In genomic region chr3:87361271-87361670, GRCh38 we compare ENCODE assay signal across 28 cellular contexts.
"Had no signal": no experiment of that assay in that cellular context is flagged by ENCODE, and none has a peak within 500 bp of the region (broad histone marks: within the 10 kb centered on the region; RNA-seq: fewer than 3 reads in every experiment).

No MANE protein-coding gene starts in this region.

- H3K79me2 ChIP-seq: hepatocyte, parathyroid adenoma had no signal

- H3K4me3 ChIP-seq: breast epithelium, gastroesophageal sphincter, hepatocyte, left ventricle myocardium inferior, lung, neural progenitor cell, psoas muscle, sigmoid colon, stomach, thyroid gland, upper lobe of left lung, vagina had no signal

- H3K27ac ChIP-seq: breast epithelium, gastroesophageal sphincter, hepatocyte, left ventricle myocardium inferior, neural progenitor cell, parathyroid adenoma, psoas muscle, sigmoid colon, stomach, thyroid gland, upper lobe of left lung, vagina had no signal

- H3K4me2 ChIP-seq: hepatocyte, neural progenitor cell had no signal

- DNase-seq: activated B cell treated with CpG ODN at 0.5 μM for 24 hours; activated CD4-positive, alpha-beta T cell treated with anti-CD3 and anti-CD28 coated beads, Interleukin-2, amount 50 U/mL, for 1 hour; activated CD8-positive, alpha-beta memory T cell treated with anti-CD3 and anti-CD28 coated beads, Interleukin-2, amount 10 ng/mL, durations not matched to agents 7 days and 5 days; activated CD8-positive, alpha-beta T cell treated with anti-CD3 and anti-CD28 coated beads, Interleukin-2, amount 10 ng/mL, durations not matched to agents 7 days and 5 days; activated naive CD8-positive, alpha-beta T cell treated with anti-CD3 and anti-CD28 coated beads, Interleukin-2, amount 50 U/mL, for 24 hours; activated T-cell treated with anti-CD3 and anti-CD28 coated beads, Interleukin-2, amount 50 U/mL, for 48 hours; central memory CD4-positive, alpha-beta T cell; islet precursor cell; left ventricle myocardium inferior; mesendoderm; natural killer cell; occipital lobe; psoas muscle; sigmoid colon; small intestine; stimulated activated CD4-positive, alpha-beta T cell treated with anti-CD3 and anti-CD28 coated beads, Interleukin-4, amount 100 ng/mL, for 4 hours; stimulated activated CD8-positive, alpha-beta memory T cell treated with anti-CD3 and anti-CD28 coated beads, Interleukin-4, amount 100 ng/mL, for 48 hours; stomach; upper lobe of left lung had no signal

- H3K36me3 ChIP-seq: breast epithelium, gastroesophageal sphincter, left ventricle myocardium inferior, neural progenitor cell, sigmoid colon, stomach, thyroid gland, upper lobe of left lung, vagina had no signal

- H3K27me3 ChIP-seq: breast epithelium, gastroesophageal sphincter, hepatocyte, neural progenitor cell, sigmoid colon, stomach, thyroid gland, upper lobe of left lung, vagina had no signal

- H3K4me1 ChIP-seq: breast epithelium, gastroesophageal sphincter, left ventricle myocardium inferior, parathyroid adenoma, psoas muscle, sigmoid colon, stomach, upper lobe of left lung, vagina had no signal

- ATAC-seq: activated CD8-positive, alpha-beta memory T cell treated with anti-CD3 and anti-CD28 coated beads, Interleukin-2, amount 10 ng/mL, durations not matched to agents 7 days and 5 days; activated CD8-positive, alpha-beta T cell treated with anti-CD3 and anti-CD28 coated beads, Interleukin-2, amount 10 ng/mL, durations not matched to agents 7 days and 5 days; activated naive CD8-positive, alpha-beta T cell treated with anti-CD3 and anti-CD28 coated beads, Interleukin-2, amount 50 U/mL, for 24 hours; gastroesophageal sphincter; natural killer cell; psoas muscle; stimulated activated memory B cell treated with anti-CD40 and anti-IgM and Interleukin-4, amounts not matched to agents 10 μg/mL and 1 μg/mL and 100 μg/mL, for 72 hours had no signal

- H3K9me3 ChIP-seq: breast epithelium, gastroesophageal sphincter, left ventricle myocardium inferior, psoas muscle, sigmoid colon, stomach, thyroid gland, upper lobe of left lung, vagina had no signal
